ENCODE assay signal across 19 cellular contexts in genomic region chr3:123405936-123406510, GRCh38. TPM values are rescaled to one million over a fixed set of nuclear protein-coding genes. Genes with fewer than 3 reads are reported as not detected.
DNase-seq lines count a peak whose midpoint lies in the region; ATAC-seq and TF ChIP-seq lines count a peak whose summit lies in the region.
"Had no signal": no experiment of that assay in that cellular context is flagged by ENCODE, and none has a peak within 500 bp of the region (broad histone marks: within the 10 kb centered on the region; RNA-seq: fewer than 3 reads in every experiment).

No MANE protein-coding gene starts in this region.

- no peak overlapping the region for H3K4me3 ChIP-seq in ascending aorta
- H3K4me3 ChIP-seq in heart right ventricle = no peak overlapping the region
- no peak overlapping the region for H3K4me3 ChIP-seq in tibial artery
- H3K4me3 ChIP-seq: K562, lung had no signal

- WGBS in heart right ventricle, 2 donors = 75 to 80% methylated on average over 8 of the region's 8 CpGs

- H3K4me3 Mint-ChIP-seq in nephron = no peak overlapping the region
- no peak overlapping the region for H3K4me3 Mint-ChIP-seq in activated CD8-positive, alpha-beta T cell treated with anti-CD3 and anti-CD28 coated beads for 36 hours
- H3K4me3 Mint-ChIP-seq: activated CD4-positive, alpha-beta memory T cell treated with anti-CD3 and anti-CD28 coated beads for 36 hours; activated naive CD8-positive, alpha-beta T cell treated with anti-CD3 and anti-CD28 coated beads, Interleukin-2, amount 10 ng/mL, durations not matched to agents 7 days and 5 days; CD4-positive, CD25-positive, alpha-beta regulatory T cell had no signal

- no peaks in the 10 kb centered on the region for H3K27me3 ChIP-seq in ascending aorta
- H3K27me3 ChIP-seq in heart right ventricle = no peaks in the 10 kb centered on the region
- H3K27me3 ChIP-seq in tibial artery = no peaks in the 10 kb centered on the region

- POLR2A ChIA-PET in activated CD8-positive, alpha-beta T cell treated with anti-CD3 and anti-CD28 coated beads for 36 hours (lab: Charles Lee) = no interaction called here

- intact Hi-C loops in ascending aorta (cut with DNase I) (loop anchor here (2.0 kb wide), 1 partner anchor 21 kb away; no protein-coding TSS in a partner anchor), heart right ventricle (cut with DNase I) (no loop called here), tibial artery (cut with DNase I; ENCODE audit: low total_unique reads) (no loop called here)
- intact Hi-C loops in activated CD8-positive, alpha-beta T cell treated with anti-CD3 and anti-CD28 coated beads for 36 hours (cut with micrococcal nuclease) = no loop called here

- ATAC-seq in heart right ventricle = no peak
- no peak for ATAC-seq in activated CD8-positive, alpha-beta T cell treated with anti-CD3 and anti-CD28 coated beads for 36 hours
- no peak for ATAC-seq in HG02588 (IDR thresholded peaks at IDR 0.05; ENCODE audit: unreplicated experiment)
- no peak for ATAC-seq in HG03280 (IDR thresholded peaks at IDR 0.05; ENCODE audit: unreplicated experiment)
- ATAC-seq: K562 had no signal

- no peaks in the 10 kb centered on the region for H3K9me3 ChIP-seq in ascending aorta
- H3K9me3 ChIP-seq in heart right ventricle = no peaks in the 10 kb centered on the region
- H3K9me3 ChIP-seq in tibial artery = no peaks in the 10 kb centered on the region

- DNase-seq in ascending aorta (ENCODE audit: low spot score in 2 of 2) (no peak), heart right ventricle (no peak), tibial artery (no peak)
- DNase-seq in activated CD8-positive, alpha-beta T cell treated with anti-CD3 and anti-CD28 coated beads for 36 hours = no peak
- DNase-seq: activated CD4-positive, alpha-beta memory T cell treated with anti-CD3 and anti-CD28 coated beads for 36 hours; activated effector memory CD4-positive, alpha-beta T cell treated with Interleukin-2 at 50 U/mL for 16 hours; activated naive CD8-positive, alpha-beta T cell treated with anti-CD3 and anti-CD28 coated beads, Interleukin-2, amount 10 ng/mL, durations not matched to agents 7 days and 5 days; CD4-positive, CD25-positive, alpha-beta regulatory T cell; DMS 273 treated with DMSO at 0.1 percent for 48 hours; effector memory CD4-positive, alpha-beta T cell; MM.1S; NCI-H1417 treated with DMSO at 0.1 percent for 48 hours; NCI-H2107; small intestine had no signal

- TF ChIP-seq CTCF in ascending aorta (IDR thresholded peaks at IDR 0.05) (no peak), heart right ventricle (IDR thresholded peaks at IDR 0.05) (no peak), nephron (IDR thresholded peaks at IDR 0.05; ENCODE audit: unreplicated experiment in 3 of 3) (no peak), tibial artery (IDR thresholded peaks at IDR 0.05) (no peak)
- no peak for TF ChIP-seq CTCF in activated CD8-positive, alpha-beta T cell treated with anti-CD3 and anti-CD28 coated beads for 36 hours (IDR thresholded peaks at IDR 0.05)

- H3K36me3 ChIP-seq in ascending aorta (no peaks in the 10 kb centered on the region), heart right ventricle (no peaks in the 10 kb centered on the region), tibial artery (no peaks in the 10 kb centered on the region)

- no peaks in the 10 kb centered on the region for H3K36me3 Mint-ChIP-seq in nephron (ENCODE audit: low read depth)
- H3K36me3 Mint-ChIP-seq in activated CD8-positive, alpha-beta T cell treated with anti-CD3 and anti-CD28 coated beads for 36 hours (ENCODE audit: low read depth) = no peaks in the 10 kb centered on the region
- H3K36me3 Mint-ChIP-seq: activated CD4-positive, alpha-beta memory T cell treated with anti-CD3 and anti-CD28 coated beads for 36 hours; activated naive CD8-positive, alpha-beta T cell treated with anti-CD3 and anti-CD28 coated beads, Interleukin-2, amount 10 ng/mL, durations not matched to agents 7 days and 5 days; CD4-positive, CD25-positive, alpha-beta regulatory T cell had no signal

- H3K27me3 Mint-ChIP-seq in nephron (ENCODE audit: low read depth) = peaks cover 13% of the 10 kb centered on the region
- peaks cover 2% of the 10 kb centered on the region for H3K27me3 Mint-ChIP-seq in activated CD8-positive, alpha-beta T cell treated with anti-CD3 and anti-CD28 coated beads for 36 hours
- H3K27me3 Mint-ChIP-seq: activated CD4-positive, alpha-beta memory T cell treated with anti-CD3 and anti-CD28 coated beads for 36 hours had no signal

- CTCF ChIA-PET in activated CD8-positive, alpha-beta T cell treated with anti-CD3 and anti-CD28 coated beads for 36 hours (lab: Charles Lee) = no interaction called here

- H3K4me1 ChIP-seq in ascending aorta = peaks cover 10 to 55% of the 10 kb centered on the region in 2 donors
- peaks cover 15 to 95% (median 60%) of the 10 kb centered on the region in 9 donors for H3K4me1 ChIP-seq in heart right ventricle
- H3K4me1 ChIP-seq in tibial artery = peaks cover 0 to 98% (median 52%) of the 10 kb centered on the region in 4 donors

- no peaks in the 10 kb centered on the region for H3K9me3 Mint-ChIP-seq in nephron
- no peaks in the 10 kb centered on the region for H3K9me3 Mint-ChIP-seq in activated CD8-positive, alpha-beta T cell treated with anti-CD3 and anti-CD28 coated beads for 36 hours
- H3K9me3 Mint-ChIP-seq: activated CD4-positive, alpha-beta memory T cell treated with anti-CD3 and anti-CD28 coated beads for 36 hours; activated naive CD8-positive, alpha-beta T cell treated with anti-CD3 and anti-CD28 coated beads, Interleukin-2, amount 10 ng/mL, durations not matched to agents 7 days and 5 days; CD4-positive, CD25-positive, alpha-beta regulatory T cell had no signal

- H3K27ac Mint-ChIP-seq in nephron = peak overlapping the region; percentile 18 to 60 (median 32)
- no peak overlapping the region for H3K27ac Mint-ChIP-seq in activated CD8-positive, alpha-beta T cell treated with anti-CD3 and anti-CD28 coated beads for 36 hours
- H3K27ac Mint-ChIP-seq: activated CD4-positive, alpha-beta memory T cell treated with anti-CD3 and anti-CD28 coated beads for 36 hours; activated naive CD8-positive, alpha-beta T cell treated with anti-CD3 and anti-CD28 coated beads, Interleukin-2, amount 10 ng/mL, durations not matched to agents 7 days and 5 days; CD4-positive, CD25-positive, alpha-beta regulatory T cell had no signal

- peaks cover 61% of the 10 kb centered on the region for H3K4me1 Mint-ChIP-seq in nephron
- H3K4me1 Mint-ChIP-seq in activated CD8-positive, alpha-beta T cell treated with anti-CD3 and anti-CD28 coated beads for 36 hours (ENCODE audit: low read depth) = no peaks in the 10 kb centered on the region
- H3K4me1 Mint-ChIP-seq: activated naive CD8-positive, alpha-beta T cell treated with anti-CD3 and anti-CD28 coated beads, Interleukin-2, amount 10 ng/mL, durations not matched to agents 7 days and 5 days; CD4-positive, CD25-positive, alpha-beta regulatory T cell had no signal

- H3K27ac ChIP-seq in ascending aorta (peak overlapping the region; percentile 87 to 93), heart right ventricle (peak overlapping the region; percentile 43 to 94 (median 83)), tibial artery (peak overlapping the region; percentile 89 to 96)

RNA-seq across cellular contexts. Expression of gene ADCY5, which starts 42.9 kb away (rescaled TPM):
- total RNA-seq in ascending aorta = 32.2 TPM
- total RNA-seq in heart right ventricle = 100 to 1,000 TPM; 117 to 245 (median 206) TPM
- polyA plus RNA-seq in heart right ventricle = 10 to 100 TPM; 37.2 to 85.2 TPM
- not detected for total RNA-seq in activated CD8-positive, alpha-beta T cell treated with anti-CD3 and anti-CD28 coated beads for 36 hours
- total RNA-seq: activated CD4-positive, alpha-beta memory T cell treated with anti-CD3 and anti-CD28 coated beads for 36 hours; activated naive CD8-positive, alpha-beta T cell treated with anti-CD3 and anti-CD28 coated beads, Interleukin-2, amount 10 ng/mL, durations not matched to agents 7 days and 5 days; CD4-positive, CD25-positive, alpha-beta regulatory T cell; K562 had no signal

Comparison
In these comparisons a context has a peak if more than half of its experiments do, and no peak if none do; other contexts are left out.
1. RNA of gene ADCY5, which starts 42.9 kb away (total RNA-seq): 117 to 245 TPM in heart right ventricle and 32.2 TPM in ascending aorta (single experiment); not detected in activated CD8-positive, alpha-beta T cell treated with anti-CD3 and anti-CD28 coated beads for 36 hours; every median in the first group is over 10 times any median in the second.
2. Peak in every context shown above with its lines, with median percentiles within 50 percentile points of each other: H3K27ac ChIP-seq.